9 cellular contexts compared by ENCODE assay signal in genomic region chr15:90553248-90553745, GRCh38. TPM values are rescaled to one million over a fixed set of nuclear protein-coding genes. Genes with fewer than 3 reads are reported as not detected.
DNase-seq lines count a peak whose midpoint lies in the region; ATAC-seq lines count a peak whose summit lies in the region.
"Had no signal": no experiment of that assay in that cellular context is flagged by ENCODE, and none has a peak within 500 bp of the region (broad histone marks: within the 10 kb centered on the region; RNA-seq: fewer than 3 reads in every experiment).

No MANE protein-coding gene starts in this region.

- H3K36me3 Mint-ChIP-seq in naive thymus-derived CD8-positive, alpha-beta T cell, result peaks cover 3 to 48% (median 5%) of the 10 kb centered on the region in 3 donors

- DNase-seq in AG08396 (ENCODE audit: low spot score) (peak; percentile 45), RPMI7951 (ENCODE audit: low read depth) (peak; percentile 89), fibroblast of the conjunctiva (ENCODE audit: low read depth) (peak; percentile 85), putamen (ENCODE audit: low spot score) (peak; percentile 85), GM19240 (ENCODE audit: insufficient read length, low spot score) (no peak), mucosa of gallbladder (ENCODE audit: low spot score) (no peak)
- no peak for DNase-seq in activated CD4-positive, alpha-beta T cell treated with anti-CD3 and anti-CD28 coated beads for 1 hour
- DNase-seq in naive thymus-derived CD8-positive, alpha-beta T cell, result no peak
- DNase-seq: OCI-M1 had no signal

- no peak for ATAC-seq in naive thymus-derived CD8-positive, alpha-beta T cell

- no peak overlapping the region for H3K4me3 Mint-ChIP-seq in naive thymus-derived CD8-positive, alpha-beta T cell

- no peaks in the 10 kb centered on the region for H3K27me3 Mint-ChIP-seq in naive thymus-derived CD8-positive, alpha-beta T cell

- peak overlapping the region in 3 of 10 donors; percentile 5 to 82 (median 8) for H3K27ac Mint-ChIP-seq in naive thymus-derived CD8-positive, alpha-beta T cell

- no peaks in the 10 kb centered on the region for H3K9me3 Mint-ChIP-seq in naive thymus-derived CD8-positive, alpha-beta T cell

- H3K4me1 Mint-ChIP-seq in naive thymus-derived CD8-positive, alpha-beta T cell, result peaks cover 29 to 77% (median 58%) of the 10 kb centered on the region in 4 donors

- POLR2A ChIA-PET in naive thymus-derived CD8-positive, alpha-beta T cell (lab: Charles Lee), result no interaction called here

RNA-seq across cellular contexts. Expression of gene CRTC3, which starts 23.6 kb away (rescaled TPM):
- total RNA-seq in RPMI7951 (2014; rRNA removed; shearing (Covaris generic)), result 10.5 and 10.7 TPM in 2 replicates
- total RNA-seq in mucosa of gallbladder, result 52.0 TPM
- total RNA-seq in naive thymus-derived CD8-positive, alpha-beta T cell, result 100 to 1,000 TPM; 102 to 110 TPM
- polyA plus RNA-seq in naive thymus-derived CD8-positive, alpha-beta T cell, result 10 to 100 TPM; 21.9 to 51.1 (median 33.5) TPM

Comparison
In these comparisons a context has a peak if more than half of its experiments do, and no peak if none do; other contexts are left out.
1. DNase-seq: peak in AG08396 (single experiment), RPMI7951 (single experiment), fibroblast of the conjunctiva (single experiment) and putamen (single experiment); none in GM19240 (single experiment), activated CD4-positive, alpha-beta T cell treated with anti-CD3 and anti-CD28 coated beads for 1 hour (single experiment), mucosa of gallbladder (single experiment) and naive thymus-derived CD8-positive, alpha-beta T cell (0 of 10).